ENCODE assay signal across 12 cellular contexts in the genomic region with DNA sequence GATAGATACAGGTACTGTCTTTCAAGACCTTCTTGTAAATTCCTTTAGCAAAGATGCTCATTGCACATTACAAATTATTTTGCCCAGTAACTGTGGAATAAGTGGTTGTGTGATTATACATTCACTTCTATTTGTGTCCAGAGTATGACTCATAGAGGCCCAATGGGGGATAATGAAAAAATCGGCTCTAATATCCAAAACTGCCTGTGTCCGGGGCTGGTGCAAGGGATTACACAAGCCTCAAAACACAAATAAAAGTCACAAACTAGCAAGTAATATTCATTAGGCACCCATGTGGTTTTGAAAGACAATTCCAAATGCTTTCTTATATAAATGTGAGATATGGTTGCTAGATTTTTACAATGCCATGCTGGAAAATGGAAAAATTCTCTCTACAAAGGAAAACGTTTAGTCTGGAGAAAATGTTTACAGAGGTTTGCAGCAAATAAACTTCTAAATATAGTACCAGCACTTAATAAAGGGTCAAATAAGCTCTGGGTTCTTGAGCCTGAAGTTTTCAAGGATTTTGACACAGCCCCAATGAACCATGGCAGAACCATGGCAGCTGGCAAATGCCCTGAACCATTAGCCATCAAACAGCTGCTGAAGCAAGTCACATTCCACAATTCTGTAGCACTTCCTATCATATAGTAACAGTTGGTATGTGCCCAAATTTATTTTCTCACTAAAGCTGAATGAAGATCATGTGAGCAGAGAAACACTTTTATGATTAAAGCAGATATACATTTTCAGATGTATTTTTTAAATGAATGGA. TPM values are rescaled to one million over a fixed set of nuclear protein-coding genes. Genes with fewer than 3 reads are reported as not detected.
DNase-seq lines count a peak whose midpoint lies in the region; ATAC-seq and TF ChIP-seq lines count a peak whose summit lies in the region.
"Had no signal": no experiment of that assay in that cellular context is flagged by ENCODE, and none has a peak within 500 bp of the region (broad histone marks: within the 10 kb centered on the region; RNA-seq: fewer than 3 reads in every experiment).

No MANE protein-coding gene starts in this region.

- no peaks in the 10 kb centered on the region for H3K27me3 ChIP-seq in AG04450 (ENCODE audit: control insufficient read depth, insufficient read depth, low read length)
- H3K27me3 ChIP-seq in muscle layer of duodenum (ENCODE audit: low read depth, low read length), result no peaks in the 10 kb centered on the region
- no peaks in the 10 kb centered on the region for H3K27me3 ChIP-seq in colonic mucosa

- peaks cover 0 to 27% of the 10 kb centered on the region in 2 donors for H3K4me1 ChIP-seq in muscle layer of duodenum (ENCODE audit: control insufficient read depth in 1 of 2, insufficient read depth in 2 of 2, low read length in 2 of 2)
- H3K4me1 ChIP-seq in colonic mucosa, result no peaks in the 10 kb centered on the region

- peak overlapping the region; percentile 60 for H3K27ac ChIP-seq in AG04450 (ENCODE audit: low read depth, low read length)
- peak overlapping the region; percentile 93 for H3K27ac ChIP-seq in epithelial cell of prostate
- H3K27ac ChIP-seq in muscle layer of duodenum (ENCODE audit: low read length), result peak overlapping the region; percentile 58
- H3K27ac ChIP-seq in colonic mucosa, result no peak overlapping the region
- H3K27ac ChIP-seq: skin epidermis had no signal

- DNase-seq in AG04450 (ENCODE audit: low read depth, low spot score) (peak; percentile 48), NAMALWA (ENCODE audit: low spot score) (peak; percentile 16), epithelial cell of prostate (ENCODE audit: low read depth, low spot score) (no peak), anterior cingulate cortex (lab: John Stamatoyannopoulos, UW) (no peak), OCI-M1 (lab: John Stamatoyannopoulos, UW) (no peak), colonic mucosa (no peak)
- DNase-seq: endodermal cell had no signal

- H3K9ac ChIP-seq in colonic mucosa (ENCODE audit: low read depth in 2 of 2, low read length in 2 of 2), result no peak overlapping the region

- H3K36me3 ChIP-seq in muscle layer of duodenum (ENCODE audit: control insufficient read depth in 1 of 2, insufficient read depth in 2 of 2, low read length in 2 of 2), result no peaks in the 10 kb centered on the region
- H3K36me3 ChIP-seq in colonic mucosa, result no peaks in the 10 kb centered on the region

- H3K9me3 ChIP-seq in AG04450 (ENCODE audit: control insufficient read depth, insufficient read depth, low read length) (no peaks in the 10 kb centered on the region), muscle layer of duodenum (ENCODE audit: control insufficient read depth in 1 of 2, low read length in 2 of 2) (no peaks in the 10 kb centered on the region), colonic mucosa (no peaks in the 10 kb centered on the region)

- CTCF ChIA-PET in AG04450 (lab: Charles Lee), result interaction anchor here (0.8 kb wide), 1 partner anchor 213 kb away, joined by 3 read pairs; no protein-coding TSS in a partner anchor

- H3K4me3 ChIP-seq in AG04450 (ENCODE audit: low read depth, low read length) (no peak overlapping the region), muscle layer of duodenum (ENCODE audit: low read depth in 1 of 2, low read length in 2 of 2) (no peak overlapping the region), colonic mucosa (no peak overlapping the region)
- H3K4me3 ChIP-seq: GM12878, skin epidermis had no signal

- POLR2A ChIA-PET in AG04450 (lab: Yijun Ruan, JAX), result interaction anchor here (0.9 to 2.0 kb wide), 2 partner anchors 23 to 31 kb away, joined by 4 to 8 read pairs; no protein-coding TSS in a partner anchor

- ATAC-seq in HG02588 (IDR thresholded peaks at IDR 0.05; ENCODE audit: unreplicated experiment), result no peak
- ATAC-seq: GM12878; stimulated activated effector memory CD8-positive, alpha-beta T cell treated with anti-CD3 and anti-CD28 coated beads, Interleukin-12 subunit alpha, Interleukin-12 subunit beta, amount 100 ng/mL, for 72 hours had no signal

- TF ChIP-seq CTCF in AG04450 (IDR thresholded peaks at IDR 0.05; ENCODE audit: low read depth, low read length), result no peak
- TF ChIP-seq CTCF in colonic mucosa (IDR thresholded peaks at IDR 0.05), result no peak

- intact Hi-C loops in colonic mucosa (cut with DNase I), result no loop called here

RNA-seq across cellular contexts. Expression of a gene that starts 40.5 kb away (rescaled TPM):
- polyA plus RNA-seq in AG04450 (2011; rRNA removed), result 32.9 and 36.6 TPM in 2 replicates
- 68.0 and 68.9 TPM in 2 replicates for polyA minus RNA-seq in AG04450 (2011; rRNA and poly(A)+ RNA removed)
- 10 to 100 TPM in 1 of 2 donors, 1 to 10 TPM in 1; 9.5 to 17.4 TPM for total RNA-seq in colonic mucosa

Comparison
In these comparisons a context has a peak if more than half of its experiments do, and no peak if none do; other contexts are left out.
1. DNase-seq: peak in AG04450 (single experiment) and NAMALWA (single experiment); none in epithelial cell of prostate (single experiment), anterior cingulate cortex (0 of 58), OCI-M1 (single experiment) and colonic mucosa (single experiment).